In the genomic region with DNA sequence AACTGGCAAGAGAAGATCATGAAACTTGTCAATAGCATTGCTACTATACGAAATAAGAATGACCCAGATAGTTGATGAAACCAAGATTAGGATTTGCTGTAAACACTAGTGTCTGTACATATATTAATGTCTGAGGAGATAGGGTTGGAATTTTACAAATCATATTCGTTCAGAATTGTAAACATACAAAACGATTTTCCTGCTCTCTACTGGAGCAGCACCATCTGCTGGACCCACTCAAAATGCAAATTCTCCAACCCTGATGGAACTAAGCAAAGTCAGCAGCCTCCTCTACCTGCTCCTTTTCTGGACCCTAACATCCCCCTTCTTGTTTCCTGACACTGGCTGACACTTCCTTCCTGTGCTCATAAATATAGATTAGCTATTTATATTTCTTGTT, we compare ENCODE assay signal across 9 cellular contexts. TPM values are rescaled to one million over a fixed set of nuclear protein-coding genes. Genes with fewer than 3 reads are reported as not detected.
DNase-seq lines count a peak whose midpoint lies in the region; ATAC-seq, FAIRE-seq and TF ChIP-seq lines count a peak whose summit lies in the region.
"Had no signal": no experiment of that assay in that cellular context is flagged by ENCODE, and none has a peak within 500 bp of the region (broad histone marks: within the 10 kb centered on the region; RNA-seq: fewer than 3 reads in every experiment).

No MANE protein-coding gene starts in this region.

- H3K4me2 ChIP-seq in A549, result 0 out of 3 replicates have a peak overlapping the region, but pooled peaks have one; percentile 18

- in situ Hi-C loops in brain microvascular endothelial cell (cut with HindIII; ENCODE audit: low pct_ligation_motif_present, low sequenced_read_pairs), result no loop called here

- H3K27me3 Mint-ChIP-seq in activated T-helper 2 cell treated with anti-CD3 and anti-CD28 coated beads, Interferon-gamma antibody, Interleukin-2, Interleukin-4, amounts not matched to agents 10 μg/mL and 5 μg/mL and 100 μg/mL, durations not matched to agents 14 hours and 24 hours and 36 hours (ENCODE audit: low read depth), result peaks cover 36% of the 10 kb centered on the region
- H3K27me3 Mint-ChIP-seq: dendritic cell treated with granulocyte-macrophage colony-stimulating factor and Interleukin-4, amounts not matched to agents 40 ng/mL and 50 ng/mL, for 4 days had no signal

- intact Hi-C loops in vagina (cut with DNase I), result no loop called here
- intact Hi-C loops in activated T-helper 2 cell treated with anti-CD3 and anti-CD28 coated beads, Interferon-gamma antibody, Interleukin-2, Interleukin-4, amounts not matched to agents 10 μg/mL and 5 μg/mL and 100 μg/mL, durations not matched to agents 14 hours and 24 hours and 36 hours (cut with micrococcal nuclease), result no loop called here

- TF ChIP-seq EP300 in A549 (IDR thresholded peaks at IDR 0.05), result no peak

- H3K4me1 Mint-ChIP-seq in activated T-helper 2 cell treated with anti-CD3 and anti-CD28 coated beads, Interferon-gamma antibody, Interleukin-2, Interleukin-4, amounts not matched to agents 10 μg/mL and 5 μg/mL and 100 μg/mL, durations not matched to agents 14 hours and 24 hours and 36 hours (ENCODE audit: low read depth), result peaks cover 15% of the 10 kb centered on the region

- H3K27me3 ChIP-seq in brain microvascular endothelial cell (replicated peaks) (no peaks in the 10 kb centered on the region), vagina (no peaks in the 10 kb centered on the region)

- H3K4me3 ChIP-seq in A549, result no peak overlapping the region
- no peak overlapping the region for H3K4me3 ChIP-seq in GM12865 (ENCODE audit: low read depth, low read length)
- no peak overlapping the region for H3K4me3 ChIP-seq in brain microvascular endothelial cell (ENCODE audit: low read depth, low read length)
- H3K4me3 ChIP-seq in vagina, result no peak overlapping the region

- H3K9me3 Mint-ChIP-seq in activated T-helper 2 cell treated with anti-CD3 and anti-CD28 coated beads, Interferon-gamma antibody, Interleukin-2, Interleukin-4, amounts not matched to agents 10 μg/mL and 5 μg/mL and 100 μg/mL, durations not matched to agents 14 hours and 24 hours and 36 hours, result no peaks in the 10 kb centered on the region
- H3K9me3 Mint-ChIP-seq: dendritic cell treated with granulocyte-macrophage colony-stimulating factor and Interleukin-4, amounts not matched to agents 40 ng/mL and 50 ng/mL, for 4 days had no signal

- DNase-seq in A549 (ENCODE audit: low read depth in 1 of 2, low spot score in 1 of 2), result peak in 1 of 2 experiments; percentile 8
- peak; percentile 44 for DNase-seq in GM12865 (ENCODE audit: low read depth)
- peak; percentile 4 for DNase-seq in KG1 (lab: John Stamatoyannopoulos, UW)
- DNase-seq in brain microvascular endothelial cell, result no peak
- peak; percentile 37 for DNase-seq in kidney glomerular epithelial cell (lab: John Stamatoyannopoulos, UW)
- DNase-seq in vagina (ENCODE audit: extremely low spot score in 2 of 2), result no peak
- DNase-seq in DMS114 treated with DMSO at 0.1 percent for 48 hours (lab: John Stamatoyannopoulos, UW; ENCODE audit: unreplicated experiment), result no peak
- DNase-seq in activated T-helper 2 cell treated with anti-CD3 and anti-CD28 coated beads, Interferon-gamma antibody, Interleukin-2, Interleukin-4, amounts not matched to agents 10 μg/mL and 5 μg/mL and 100 μg/mL, durations not matched to agents 14 hours and 24 hours and 36 hours (ENCODE audit: low spot score), result no peak

- peak; percentile 62 to 77; a peak in 5 of 6 replicates for ATAC-seq in A549

- WGBS in A549 (ENCODE audit: missing lambda C conversion rate), result 8% methylated on average over 3 of the region's 3 CpGs

- TF ChIP-seq RAD21 in A549 (conservative IDR thresholded peaks at IDR 0.05 in 1 of 2, IDR thresholded peaks at IDR 0.05 in 1 of 2), result peak; percentile 42 to 58; a peak in 4 of 5 replicates

- TF ChIP-seq POLR2A in A549 (IDR thresholded peaks at IDR 0.05; ENCODE audit: low read length) (no peak), vagina (IDR thresholded peaks at IDR 0.05) (no peak)

- no peak overlapping the region for H3K27ac Mint-ChIP-seq in activated T-helper 2 cell treated with anti-CD3 and anti-CD28 coated beads, Interferon-gamma antibody, Interleukin-2, Interleukin-4, amounts not matched to agents 10 μg/mL and 5 μg/mL and 100 μg/mL, durations not matched to agents 14 hours and 24 hours and 36 hours
- H3K27ac Mint-ChIP-seq: dendritic cell treated with granulocyte-macrophage colony-stimulating factor and Interleukin-4, amounts not matched to agents 40 ng/mL and 50 ng/mL, for 4 days had no signal

- H3K9me3 ChIP-seq in A549 (no peaks in the 10 kb centered on the region), vagina (no peaks in the 10 kb centered on the region)

- CTCF ChIA-PET in A549 (lab: Yijun Ruan, JAX), result interaction anchor here (0.8 to 1.4 kb wide), 6 partner anchors 27 to 293 kb away, joined by 3 to 7 read pairs (median 6); a partner anchor contains a TSS

- POLR2A ChIA-PET in A549 (lab: Yijun Ruan, JAX), result no interaction called here

- H3K36me3 ChIP-seq in brain microvascular endothelial cell (replicated peaks) (no peaks in the 10 kb centered on the region), vagina (no peaks in the 10 kb centered on the region)

- H3K4me3 Mint-ChIP-seq in activated T-helper 2 cell treated with anti-CD3 and anti-CD28 coated beads, Interferon-gamma antibody, Interleukin-2, Interleukin-4, amounts not matched to agents 10 μg/mL and 5 μg/mL and 100 μg/mL, durations not matched to agents 14 hours and 24 hours and 36 hours (ENCODE audit: low read depth), result no peak overlapping the region
- H3K4me3 Mint-ChIP-seq: dendritic cell treated with granulocyte-macrophage colony-stimulating factor and Interleukin-4, amounts not matched to agents 40 ng/mL and 50 ng/mL, for 4 days had no signal

- peak; percentile 49 for TF ChIP-seq CTCF in A549 (IDR thresholded peaks at IDR 0.05)
- peak; percentile 37 for TF ChIP-seq CTCF in GM12865 (IDR thresholded peaks at IDR 0.05; ENCODE audit: insufficient read depth, low read depth, low read length, missing control alignments)
- TF ChIP-seq CTCF in brain microvascular endothelial cell (IDR thresholded peaks at IDR 0.05; ENCODE audit: low read depth, low read length, missing control alignments), result peak; percentile 74
- TF ChIP-seq CTCF in vagina (IDR thresholded peaks at IDR 0.05), result peak in 2 of 3 experiments; percentile 36 to 38

- H3K4me1 ChIP-seq in A549, result no peaks in the 10 kb centered on the region
- H3K4me1 ChIP-seq in vagina, result no peaks in the 10 kb centered on the region

- H3K36me3 Mint-ChIP-seq in activated T-helper 2 cell treated with anti-CD3 and anti-CD28 coated beads, Interferon-gamma antibody, Interleukin-2, Interleukin-4, amounts not matched to agents 10 μg/mL and 5 μg/mL and 100 μg/mL, durations not matched to agents 14 hours and 24 hours and 36 hours (ENCODE audit: low read depth), result no peaks in the 10 kb centered on the region

- no peak for FAIRE-seq in A549 (lab: Jason Lieb, UNC)

- no peak overlapping the region for H3K27ac ChIP-seq in A549
- no peak overlapping the region for H3K27ac ChIP-seq in brain microvascular endothelial cell
- no peak overlapping the region for H3K27ac ChIP-seq in vagina

TF ChIP-seq in A549, 52 proteins besides CTCF, POLR2A, EP300 and RAD21:
- TF ChIP-seq SMC3 (IDR thresholded peaks at IDR 0.05) (peak; percentile 54; the same call in 2 of the 3 replicates), HDAC2 (IDR thresholded peaks at IDR 0.05) (no peak)

RNA-seq across cellular contexts. Expression of a gene that starts 29.4 kb away (rescaled TPM):
- polyA plus RNA-seq in A549 (2011; rRNA removed) (28.2 TPM in 2 replicates), A549 (2017; fragmentation: RNase III; extraction: RNeasy Plus Mini Kit Qiagen cat#74134 plus additional on column Dnase treatment) (20.2 to 23.2 TPM (median 22.7 TPM) in 3 replicates)
- 15.3 and 21.3 TPM in 2 replicates for polyA plus RNA-seq in A549 (2012; cell fraction: cytosol; rRNA removed)
- 17.9 and 19.2 TPM in 2 replicates for polyA plus RNA-seq in A549 (2012; cell fraction: nucleus; rRNA removed)
- polyA minus RNA-seq in A549 (2011; rRNA and poly(A)+ RNA removed), result 23.8 and 26.8 TPM in 2 replicates
- total RNA-seq in vagina, result 93.8 TPM
- 10.7 and 11.3 TPM in 2 replicates for total RNA-seq in activated T-helper 2 cell treated with anti-CD3 and anti-CD28 coated beads, Interferon-gamma antibody, Interleukin-2, Interleukin-4, amounts not matched to agents 10 μg/mL and 5 μg/mL and 100 μg/mL, durations not matched to agents 14 hours and 24 hours and 36 hours

Comparison
In these comparisons a context has a peak if more than half of its experiments do, and no peak if none do; other contexts are left out.
1. DNase-seq: peak in GM12865 (single experiment), KG1 (single experiment) and kidney glomerular epithelial cell (single experiment); none in brain microvascular endothelial cell (single experiment), vagina (0 of 2), DMS114 treated with DMSO at 0.1 percent for 48 hours (single experiment) and activated T-helper 2 cell treated with anti-CD3 and anti-CD28 coated beads, Interferon-gamma antibody, Interleukin-2, Interleukin-4, amounts not matched to agents 10 μg/mL and 5 μg/mL and 100 μg/mL, durations not matched to agents 14 hours and 24 hours and 36 hours (single experiment).
2. Peak in every context shown above with its lines, with median percentiles within 50 percentile points of each other: CTCF ChIP-seq.